In the genomic region with DNA sequence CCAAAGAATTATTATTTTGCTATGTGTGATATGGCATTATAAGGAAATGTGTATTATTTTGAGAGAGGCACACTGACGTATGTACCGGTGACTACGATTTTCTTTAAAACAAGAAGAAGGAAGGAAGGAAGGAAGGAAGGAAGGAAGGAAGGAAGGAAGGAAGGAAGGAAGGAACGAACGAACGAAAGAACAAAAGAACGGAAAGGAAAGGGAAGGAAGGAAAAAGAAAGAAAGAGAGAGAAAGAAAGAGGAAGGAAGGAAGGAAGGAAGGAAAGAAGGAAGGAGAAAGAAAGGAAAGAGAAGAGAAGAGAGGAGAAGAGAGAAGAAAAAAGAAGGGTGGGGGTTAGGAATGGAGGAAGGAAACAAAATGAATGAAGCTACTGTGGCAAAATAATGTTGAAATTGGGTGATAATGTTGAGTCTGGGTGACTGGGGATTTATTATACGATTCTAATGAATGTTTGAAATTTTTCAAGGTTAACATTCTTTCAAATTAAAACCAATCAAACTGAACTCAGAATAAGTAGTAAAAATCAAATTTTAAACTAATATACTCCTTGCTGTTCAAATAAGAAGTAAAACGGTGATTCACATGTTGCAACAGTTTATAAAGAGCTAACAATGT, we compare ENCODE assay signal across 15 cellular contexts.
"Had no signal": no experiment of that assay in that cellular context is flagged by ENCODE, and none has a peak within 500 bp of the region (broad histone marks: within the 10 kb centered on the region; RNA-seq: fewer than 3 reads in every experiment).

No MANE protein-coding gene starts in this region.

- H3K9me3 Mint-ChIP-seq: activated CD4-positive, alpha-beta memory T cell treated with anti-CD3 and anti-CD28 coated beads for 36 hours; activated naive CD8-positive, alpha-beta T cell treated with anti-CD3 and anti-CD28 coated beads, Interleukin-2, amount 10 ng/mL, durations not matched to agents 7 days and 5 days; activated T-helper 2 cell treated with anti-CD3 and anti-CD28 coated beads, Interferon-gamma antibody, Interleukin-2, Interleukin-4, amounts not matched to agents 10 μg/mL and 5 μg/mL and 100 μg/mL, durations not matched to agents 14 hours and 24 hours and 36 hours; neural progenitor cell had no signal

- H3K27me3 Mint-ChIP-seq: activated CD4-positive, alpha-beta memory T cell treated with anti-CD3 and anti-CD28 coated beads for 36 hours; activated naive CD8-positive, alpha-beta T cell treated with anti-CD3 and anti-CD28 coated beads, Interleukin-2, amount 10 ng/mL, durations not matched to agents 7 days and 5 days had no signal

- H3K4me1 Mint-ChIP-seq: neural progenitor cell had no signal

- H3K27ac Mint-ChIP-seq: activated CD4-positive, alpha-beta memory T cell treated with anti-CD3 and anti-CD28 coated beads for 36 hours; activated naive CD8-positive, alpha-beta T cell treated with anti-CD3 and anti-CD28 coated beads, Interleukin-2, amount 10 ng/mL, durations not matched to agents 7 days and 5 days; activated T-helper 2 cell treated with anti-CD3 and anti-CD28 coated beads, Interferon-gamma antibody, Interleukin-2, Interleukin-4, amounts not matched to agents 10 μg/mL and 5 μg/mL and 100 μg/mL, durations not matched to agents 14 hours and 24 hours and 36 hours; neural progenitor cell had no signal

- H3K27me3 ChIP-seq: ascending aorta, dorsolateral prefrontal cortex, foreskin keratinocyte, neural progenitor cell, tibial nerve, vagina had no signal

- H3K4me3 ChIP-seq: ascending aorta, dorsolateral prefrontal cortex, neural progenitor cell, skin epidermis, tibial nerve, vagina had no signal

- ATAC-seq: foreskin keratinocyte had no signal

- H3K27ac ChIP-seq: ascending aorta, dorsolateral prefrontal cortex, foreskin keratinocyte, neural progenitor cell, parathyroid adenoma, skin epidermis, tibial nerve, vagina had no signal

- H3K4me3 Mint-ChIP-seq: activated CD4-positive, alpha-beta memory T cell treated with anti-CD3 and anti-CD28 coated beads for 36 hours; activated naive CD8-positive, alpha-beta T cell treated with anti-CD3 and anti-CD28 coated beads, Interleukin-2, amount 10 ng/mL, durations not matched to agents 7 days and 5 days; neural progenitor cell had no signal

- DNase-seq: activated CD4-positive, alpha-beta memory T cell treated with anti-CD3 and anti-CD28 coated beads for 36 hours; activated CD4-positive, CD25-positive, alpha-beta regulatory T cell treated with anti-CD3 and anti-CD28 coated beads, Interleukin-2, amount 50 U/mL, for 72 hours; activated CD8-positive, alpha-beta memory T cell treated with anti-CD3 and anti-CD28 coated beads, Interleukin-2, amount 50 U/mL, for 4 hours; activated naive CD8-positive, alpha-beta T cell treated with anti-CD3 and anti-CD28 coated beads, Interleukin-2, amount 10 ng/mL, durations not matched to agents 7 days and 5 days; dorsolateral prefrontal cortex; foreskin keratinocyte; head of caudate nucleus; stimulated activated CD4-positive, alpha-beta T cell treated with anti-CD3 and anti-CD28 coated beads, Interleukin-4, amount 100 ng/mL, for 4 hours had no signal

- H3K9me3 ChIP-seq: ascending aorta, tibial nerve, vagina had no signal

- H3K4me1 ChIP-seq: ascending aorta, foreskin keratinocyte, neural progenitor cell, tibial nerve, vagina had no signal
